8 cellular contexts compared by ENCODE assay signal in the genomic region with DNA sequence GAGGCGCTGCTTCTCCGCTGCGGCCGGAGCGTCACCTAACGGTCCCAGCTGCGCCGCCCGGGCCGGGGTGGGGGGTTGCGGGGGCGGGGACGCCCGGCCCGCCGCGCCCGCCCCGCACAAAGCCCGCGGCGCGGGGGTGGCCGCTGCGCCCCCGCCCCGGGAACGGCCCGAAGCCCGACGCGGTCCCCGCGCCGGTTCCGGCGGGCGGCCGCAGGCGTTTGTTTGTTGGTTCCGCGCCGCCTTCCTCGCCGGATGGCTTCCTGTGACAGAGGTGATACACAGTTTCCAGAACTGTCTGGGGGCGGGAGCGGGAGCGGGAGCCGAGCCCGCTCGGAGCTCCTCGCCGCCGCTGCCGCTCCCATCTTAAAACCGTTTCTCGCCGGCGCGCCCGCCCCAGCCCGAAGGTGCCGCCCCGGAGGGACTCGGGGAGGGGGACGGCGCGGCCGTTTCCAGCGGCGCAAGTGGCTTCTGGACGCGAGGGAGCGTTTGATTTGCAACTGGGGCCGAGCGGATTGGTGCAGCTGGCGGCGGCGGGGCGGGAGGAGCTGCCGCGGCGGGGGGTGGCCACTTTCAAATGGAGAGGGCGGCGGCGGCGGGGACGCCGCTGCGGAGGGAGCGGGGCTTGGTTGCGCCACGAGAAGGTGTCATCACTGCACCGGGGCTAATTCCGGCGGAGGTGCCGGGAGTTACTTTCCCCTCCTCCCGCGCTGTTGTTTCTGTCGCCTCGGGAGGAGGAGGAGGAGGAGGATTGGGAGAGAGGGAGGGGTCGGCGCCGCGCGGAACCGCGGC. TPM values are rescaled to one million over a fixed set of nuclear protein-coding genes. Genes with fewer than 3 reads are reported as not detected.
A peak's percentile ranks its signal among the peaks of the same experiment; 100 is the strongest.
DNase-seq lines count a peak whose midpoint lies in the region; ATAC-seq and TF ChIP-seq lines count a peak whose summit lies in the region.

No MANE protein-coding gene starts in this region.

- H4K91ac ChIP-seq in neuronal stem cell (ENCODE audit: low read depth, low read length, poor library complexity) = no peak overlapping the region

- H3K9ac ChIP-seq in neuronal stem cell (ENCODE audit: low read depth, low read length, poor library complexity) = peak overlapping the region; percentile 90

- peak; percentile 93 for DNase-seq in GDM1 (lab: John Stamatoyannopoulos, UW)
- peak; percentile 88 to 95 for DNase-seq in HAP-1 (ENCODE audit: low spot score in 2 of 2)
- peak; percentile 88 for DNase-seq in M059J (ENCODE audit: low read depth)
- DNase-seq in SHP77 treated with DMSO at 0.1 percent for 48 hours (lab: John Stamatoyannopoulos, UW) = peak; percentile 43
- peak; percentile 73 for DNase-seq in activated gamma-delta T cell treated with Interleukin-2 at 50 U/mL for 16 hours
- peak; percentile 60 to 80 for DNase-seq in foreskin keratinocyte
- peak; percentile 89 for DNase-seq in neuronal stem cell (ENCODE audit: low spot score)
- DNase-seq in substantia nigra (lab: John Stamatoyannopoulos, UW) = peak; percentile 22 to 90 (median 70)

- no peak overlapping the region for H3K4ac ChIP-seq in neuronal stem cell (ENCODE audit: low read length)

- H3K27ac ChIP-seq in foreskin keratinocyte (peak overlapping the region; percentile 45), neuronal stem cell (replicated peaks; ENCODE audit: low read length) (peak overlapping the region; percentile 99), substantia nigra (ENCODE audit: low read depth, low read length, poor library complexity, severe bottlenecking) (peak overlapping the region; percentile 71)

- H4K8ac ChIP-seq in neuronal stem cell (ENCODE audit: low read depth, low read length) = no peak overlapping the region

- H3K79me1 ChIP-seq in neuronal stem cell (ENCODE audit: low read depth, low read length) = peaks cover 3% of the 10 kb centered on the region

- H3K18ac ChIP-seq in neuronal stem cell (ENCODE audit: low read length) = peak overlapping the region; percentile 99

- no peak for TF ChIP-seq CTCF in foreskin keratinocyte (conservative IDR thresholded peaks at IDR 0.05)

- H2BK12ac ChIP-seq in neuronal stem cell (ENCODE audit: low read length) = no peak overlapping the region

- H3K27me3 ChIP-seq in HAP-1 (ENCODE audit: low read depth) (no peaks in the 10 kb centered on the region), foreskin keratinocyte (no peaks in the 10 kb centered on the region), neuronal stem cell (ENCODE audit: control insufficient read depth in 3 of 3, insufficient read depth in 3 of 3, low read depth in 1 of 3, low read length in 3 of 3) (no peaks in the 10 kb centered on the region)

- peak; percentile 52 for ATAC-seq in foreskin keratinocyte

- peak overlapping the region; percentile 79 for H3K4me3 ChIP-seq in HAP-1
- H3K4me3 ChIP-seq in neuronal stem cell (ENCODE audit: low read length in 2 of 2) = peak overlapping the region; percentile 93 to 95

- no peaks in the 10 kb centered on the region for H3K36me3 ChIP-seq in HAP-1 (replicated peaks)
- H3K36me3 ChIP-seq in neuronal stem cell (replicated peaks in 1 of 2; ENCODE audit: control insufficient read depth in 2 of 2, insufficient read depth in 2 of 2, low read length in 2 of 2) = peaks cover 0 to 13% of the 10 kb centered on the region in 2 donors

- H3K9me3 ChIP-seq in HAP-1 (no peaks in the 10 kb centered on the region), neuronal stem cell (replicated peaks in 1 of 2; ENCODE audit: control insufficient read depth in 2 of 2, insufficient read depth in 1 of 2, low read depth in 1 of 2, low read length in 2 of 2) (no peaks in the 10 kb centered on the region)

- H3K4me2 ChIP-seq in neuronal stem cell (ENCODE audit: insufficient read depth, low read length, poor library complexity, severe bottlenecking) = peak overlapping the region; percentile 78

- peak overlapping the region; percentile 96 for H2AFZ ChIP-seq in neuronal stem cell (ENCODE audit: low read length)

- in situ Hi-C loops in HAP-1 (cut with MboI; ENCODE audit: low sequenced_read_pairs) = loop anchor here (25.0 kb wide), 1 partner anchor 224 kb away; no protein-coding TSS in a partner anchor

- H2AK5ac ChIP-seq in neuronal stem cell (ENCODE audit: low read depth, low read length) = peak overlapping the region; percentile 84

- no peak overlapping the region for H3K14ac ChIP-seq in neuronal stem cell (ENCODE audit: low read length)

- H2BK5ac ChIP-seq in neuronal stem cell (ENCODE audit: low read length) = peak overlapping the region; percentile 99

- H3K4me1 ChIP-seq in HAP-1 (peaks cover 11% of the 10 kb centered on the region), foreskin keratinocyte (no peaks in the 10 kb centered on the region), neuronal stem cell (ENCODE audit: control insufficient read depth in 2 of 2, insufficient read depth in 1 of 2, low read depth in 1 of 2, low read length in 2 of 2) (no peaks in the 10 kb centered on the region)

- peak overlapping the region; percentile 67 for H2BK15ac ChIP-seq in neuronal stem cell (ENCODE audit: low read length)

- no CpG with 5 or more reads among the region's 108 CpGs for WGBS in neuronal stem cell (ENCODE audit: extremely low coverage in 2 of 2, insufficient read length in 2 of 2, insufficient replicate concordance in 1 of 2), 2 donors

- H2BK120ac ChIP-seq in neuronal stem cell (ENCODE audit: low read depth, low read length) = peak overlapping the region; percentile 94

- H3K23ac ChIP-seq in neuronal stem cell (ENCODE audit: low read depth, low read length, poor library complexity) = peak overlapping the region; percentile 80

RNA-seq across cellular contexts. Expression of a gene that starts 2.3 kb away (rescaled TPM):
- total RNA-seq in M059J (2014; rRNA removed; shearing (Covaris generic)) = 9.1 and 10.6 TPM in 2 replicates
- total RNA-seq in foreskin keratinocyte = 6.7 and 7.9 TPM in 2 replicates
- polyA plus RNA-seq in foreskin keratinocyte = 2.3 and 2.9 TPM in 2 replicates
- polyA plus RNA-seq in neuronal stem cell (2013, experiment 1 of 2) = 30.6 TPM
- polyA plus RNA-seq in neuronal stem cell (2013, experiment 2 of 2) = 31.4 TPM

Comparison
In these comparisons a context has a peak if more than half of its experiments do, and no peak if none do; other contexts are left out.
1. Peak in every context shown above with its lines: DNase-seq, ATAC-seq, H3K4me3 ChIP-seq and H3K27ac ChIP-seq.
2. DNase-seq: peak in every context shown above with its lines; median percentile 93 in GDM1; 92 in HAP-1; 89 in neuronal stem cell; 88 in M059J; 73 in activated gamma-delta T cell treated with Interleukin-2 at 50 U/mL for 16 hours; 70 in foreskin keratinocyte; 70 in substantia nigra; 43 in SHP77 treated with DMSO at 0.1 percent for 48 hours.
3. H3K27ac ChIP-seq: peak in every context shown above with its lines; median percentile 99 in neuronal stem cell; 71 in substantia nigra; 45 in foreskin keratinocyte.